ENCODE assay signal across 8 cellular contexts in genomic region chr2:233267516-233268245, GRCh38. TPM values are rescaled to one million over a fixed set of nuclear protein-coding genes. Genes with fewer than 3 reads are reported as not detected.
A peak's percentile ranks its signal among the peaks of the same experiment; 100 is the strongest.
DNase-seq lines count a peak whose midpoint lies in the region; ATAC-seq and TF ChIP-seq lines count a peak whose summit lies in the region.

No MANE protein-coding gene starts in this region.

- peak overlapping the region; percentile 65 for H3K4me3 Mint-ChIP-seq in activated CD8-positive, alpha-beta T cell treated with anti-CD3 and anti-CD28 coated beads, Interleukin-2, amount 10 ng/mL, durations not matched to agents 7 days and 5 days
- H3K4me3 Mint-ChIP-seq in natural killer cell treated with Interleukin-12 subunit alpha and Interleukin-12 subunit beta and Interleukin-15 and Interleukin-18, amount 100 ng/mL, for 72 hours, result peak overlapping the region; percentile 80
- no peak overlapping the region for H3K4me3 Mint-ChIP-seq in WTC11
- no peak overlapping the region for H3K4me3 Mint-ChIP-seq in nephron progenitor cell

- ATAC-seq in GM18867 (IDR thresholded peaks at IDR 0.05; ENCODE audit: unreplicated experiment) (peak; percentile 81), HG03108 (IDR thresholded peaks at IDR 0.05; ENCODE audit: unreplicated experiment) (peak; percentile 92), WTC11 (no peak)
- peak; percentile 97 for ATAC-seq in activated CD8-positive, alpha-beta T cell treated with anti-CD3 and anti-CD28 coated beads, Interleukin-2, amount 10 ng/mL, durations not matched to agents 7 days and 5 days
- peak; percentile 93 to 97 for ATAC-seq in natural killer cell treated with Interleukin-12 subunit alpha and Interleukin-12 subunit beta and Interleukin-15 and Interleukin-18, amount 100 ng/mL, for 72 hours

- peak; percentile 95 for DNase-seq in activated CD8-positive, alpha-beta T cell treated with anti-CD3 and anti-CD28 coated beads, Interleukin-2, amount 10 ng/mL, durations not matched to agents 7 days and 5 days
- DNase-seq in natural killer cell treated with Interleukin-12 subunit alpha and Interleukin-12 subunit beta and Interleukin-15 and Interleukin-18, amount 100 ng/mL, for 72 hours (ENCODE audit: low spot score), result peak; percentile 73
- no peak for DNase-seq in NOMO-1 treated with DMSO at 0.1 percent for 48 hours (lab: John Stamatoyannopoulos, UW; ENCODE audit: unreplicated experiment)
- no peak for DNase-seq in WTC11 (ENCODE audit: low spot score)
- no peak for DNase-seq in NCI-H748 (lab: John Stamatoyannopoulos, UW; ENCODE audit: unreplicated experiment)
- no peak for DNase-seq in nephron progenitor cell

- peak overlapping the region; percentile 92 for H3K27ac Mint-ChIP-seq in activated CD8-positive, alpha-beta T cell treated with anti-CD3 and anti-CD28 coated beads, Interleukin-2, amount 10 ng/mL, durations not matched to agents 7 days and 5 days
- H3K27ac Mint-ChIP-seq in natural killer cell treated with Interleukin-12 subunit alpha and Interleukin-12 subunit beta and Interleukin-15 and Interleukin-18, amount 100 ng/mL, for 72 hours, result peak overlapping the region; percentile 92 to 97
- no peak overlapping the region; the same call in 1 of the 2 replicates for H3K27ac Mint-ChIP-seq in WTC11
- H3K27ac Mint-ChIP-seq in nephron progenitor cell, result no peak overlapping the region

- POLR2A ChIA-PET in activated CD8-positive, alpha-beta T cell treated with anti-CD3 and anti-CD28 coated beads, Interleukin-2, amount 10 ng/mL, durations not matched to agents 7 days and 5 days (lab: Charles Lee), result interaction anchor here (0.6 to 2.9 kb wide), 15 partner anchors 9 to 207 kb away, joined by 3 to 44 read pairs (median 4); partner anchors contain the start of genes ATG16L1, DGKD and INPP5D
- POLR2A ChIA-PET in WTC11 (lab: Charles Lee), result no interaction called here

- H3K27me3 Mint-ChIP-seq in activated CD8-positive, alpha-beta T cell treated with anti-CD3 and anti-CD28 coated beads, Interleukin-2, amount 10 ng/mL, durations not matched to agents 7 days and 5 days (ENCODE audit: low read depth), result no peaks in the 10 kb centered on the region
- H3K27me3 Mint-ChIP-seq in natural killer cell treated with Interleukin-12 subunit alpha and Interleukin-12 subunit beta and Interleukin-15 and Interleukin-18, amount 100 ng/mL, for 72 hours, result no peaks in the 10 kb centered on the region
- H3K27me3 Mint-ChIP-seq in WTC11 (ENCODE audit: low read depth) (no peaks in the 10 kb centered on the region), nephron progenitor cell (ENCODE audit: low read depth, poor library complexity) (no peaks in the 10 kb centered on the region)

- no peaks in the 10 kb centered on the region for H3K9me3 Mint-ChIP-seq in activated CD8-positive, alpha-beta T cell treated with anti-CD3 and anti-CD28 coated beads, Interleukin-2, amount 10 ng/mL, durations not matched to agents 7 days and 5 days (ENCODE audit: insufficient read depth)
- no peaks in the 10 kb centered on the region for H3K9me3 Mint-ChIP-seq in natural killer cell treated with Interleukin-12 subunit alpha and Interleukin-12 subunit beta and Interleukin-15 and Interleukin-18, amount 100 ng/mL, for 72 hours
- no peaks in the 10 kb centered on the region for H3K9me3 Mint-ChIP-seq in WTC11
- no peaks in the 10 kb centered on the region for H3K9me3 Mint-ChIP-seq in nephron progenitor cell

- TF ChIP-seq CTCF in WTC11 (IDR thresholded peaks at IDR 0.05), result no peak
- TF ChIP-seq CTCF in nephron progenitor cell (IDR thresholded peaks at IDR 0.05), result no peak

- peaks cover 85% of the 10 kb centered on the region for H3K36me3 Mint-ChIP-seq in activated CD8-positive, alpha-beta T cell treated with anti-CD3 and anti-CD28 coated beads, Interleukin-2, amount 10 ng/mL, durations not matched to agents 7 days and 5 days (ENCODE audit: low read depth)
- H3K36me3 Mint-ChIP-seq in natural killer cell treated with Interleukin-12 subunit alpha and Interleukin-12 subunit beta and Interleukin-15 and Interleukin-18, amount 100 ng/mL, for 72 hours, result peaks cover 38% of the 10 kb centered on the region
- H3K36me3 Mint-ChIP-seq in WTC11, result peaks cover 86% of the 10 kb centered on the region
- peaks cover 74% of the 10 kb centered on the region for H3K36me3 Mint-ChIP-seq in nephron progenitor cell (ENCODE audit: low read depth)

- CTCF ChIA-PET in activated CD8-positive, alpha-beta T cell treated with anti-CD3 and anti-CD28 coated beads, Interleukin-2, amount 10 ng/mL, durations not matched to agents 7 days and 5 days (lab: Charles Lee), result interaction anchor here (0.7 to 2.4 kb wide), 17 partner anchors 8 to 213 kb away, joined by 3 to 24 read pairs (median 6); partner anchors contain the start of genes ATG16L1, DGKD and INPP5D
- CTCF ChIA-PET in WTC11 (lab: Charles Lee), result interaction anchor here (1.1 kb wide), 1 partner anchor 139 kb away, joined by 3 read pairs; no protein-coding TSS in a partner anchor

- H3K4me1 Mint-ChIP-seq in activated CD8-positive, alpha-beta T cell treated with anti-CD3 and anti-CD28 coated beads, Interleukin-2, amount 10 ng/mL, durations not matched to agents 7 days and 5 days (ENCODE audit: low read depth), result peaks cover 70% of the 10 kb centered on the region
- H3K4me1 Mint-ChIP-seq in natural killer cell treated with Interleukin-12 subunit alpha and Interleukin-12 subunit beta and Interleukin-15 and Interleukin-18, amount 100 ng/mL, for 72 hours (ENCODE audit: low read depth in 2 of 2), result peaks cover 49 to 59% of the 10 kb centered on the region in 2 donors
- H3K4me1 Mint-ChIP-seq in WTC11 (no peaks in the 10 kb centered on the region), nephron progenitor cell (peaks cover 11% of the 10 kb centered on the region)

TF ChIP-seq in WTC11, 78 proteins besides CTCF, POLR2A, EP300 and RAD21:
- TF ChIP-seq ETV6 (CRISPR knock-in tag; IDR thresholded peaks at IDR 0.05), result no peak
- no peak for TF ChIP-seq USF2 (CRISPR knock-in tag; IDR thresholded peaks at IDR 0.05)
- no peak for TF ChIP-seq NR2C2 (CRISPR knock-in tag; IDR thresholded peaks at IDR 0.05)
- TF ChIP-seq ZNF532 (CRISPR knock-in tag; IDR thresholded peaks at IDR 0.05; ENCODE audit: borderline replicate concordance), result no peak
- no peak for TF ChIP-seq ATF1 (CRISPR knock-in tag; IDR thresholded peaks at IDR 0.05)
- no peak for TF ChIP-seq RELA (CRISPR knock-in tag; IDR thresholded peaks at IDR 0.05; ENCODE audit: borderline replicate concordance)

RNA-seq across cellular contexts. Expression of gene ATG16L1, which starts 16.2 kb away (rescaled TPM):
- total RNA-seq in activated CD8-positive, alpha-beta T cell treated with anti-CD3 and anti-CD28 coated beads, Interleukin-2, amount 10 ng/mL, durations not matched to agents 7 days and 5 days, result 10 to 100 TPM; 47.2 to 50.5 TPM
- 10 to 100 TPM; 39.5 to 78.6 TPM for total RNA-seq in natural killer cell treated with Interleukin-12 subunit alpha and Interleukin-12 subunit beta and Interleukin-15 and Interleukin-18, amount 100 ng/mL, for 72 hours
- total RNA-seq in WTC11 (2021), result 31.8 to 36.4 TPM (median 32.5 TPM) in 3 replicates

RNA-seq across cellular contexts. Expression of gene SAG, which starts 39.9 kb away (rescaled TPM):
- under 1 TPM in 1 of 2 experiments, not detected in 1; 0.05 TPM for total RNA-seq in activated CD8-positive, alpha-beta T cell treated with anti-CD3 and anti-CD28 coated beads, Interleukin-2, amount 10 ng/mL, durations not matched to agents 7 days and 5 days
- total RNA-seq in natural killer cell treated with Interleukin-12 subunit alpha and Interleukin-12 subunit beta and Interleukin-15 and Interleukin-18, amount 100 ng/mL, for 72 hours, result under 1 TPM in 1 of 2 donors, not detected in 1; 0.05 TPM
- 0.14 TPM in 1 of 3 replicates, not detected in the others for total RNA-seq in WTC11 (2021)

Comparison
In these comparisons a context has a peak if more than half of its experiments do, and no peak if none do; other contexts are left out.
1. DNase-seq: peak in activated CD8-positive, alpha-beta T cell treated with anti-CD3 and anti-CD28 coated beads, Interleukin-2, amount 10 ng/mL, durations not matched to agents 7 days and 5 days (single experiment) and natural killer cell treated with Interleukin-12 subunit alpha and Interleukin-12 subunit beta and Interleukin-15 and Interleukin-18, amount 100 ng/mL, for 72 hours (single experiment); none in NOMO-1 treated with DMSO at 0.1 percent for 48 hours (single experiment), WTC11 (single experiment), NCI-H748 (single experiment) and nephron progenitor cell (single experiment).
2. H3K27ac Mint-ChIP-seq: peak in activated CD8-positive, alpha-beta T cell treated with anti-CD3 and anti-CD28 coated beads, Interleukin-2, amount 10 ng/mL, durations not matched to agents 7 days and 5 days (single experiment) and natural killer cell treated with Interleukin-12 subunit alpha and Interleukin-12 subunit beta and Interleukin-15 and Interleukin-18, amount 100 ng/mL, for 72 hours (2 of 2); none in WTC11 (single experiment) and nephron progenitor cell (single experiment).
3. H3K4me3 Mint-ChIP-seq: peak in activated CD8-positive, alpha-beta T cell treated with anti-CD3 and anti-CD28 coated beads, Interleukin-2, amount 10 ng/mL, durations not matched to agents 7 days and 5 days (single experiment) and natural killer cell treated with Interleukin-12 subunit alpha and Interleukin-12 subunit beta and Interleukin-15 and Interleukin-18, amount 100 ng/mL, for 72 hours (single experiment); none in WTC11 (single experiment) and nephron progenitor cell (single experiment).